Comparison of ENCODE assay signal across 31 cellular contexts in genomic region chr2:195864316-195864715, GRCh38.
"Had no signal": no experiment of that assay in that cellular context is flagged by ENCODE, and none has a peak within 500 bp of the region (broad histone marks: within the 10 kb centered on the region; RNA-seq: fewer than 3 reads in every experiment).

No MANE protein-coding gene starts in this region.

- FAIRE-seq: endometrium, endothelial cell of umbilical vein, frontal cortex had no signal

- H3K9me3 Mint-ChIP-seq: activated CD8-positive, alpha-beta T cell treated with anti-CD3 and anti-CD28 coated beads for 36 hours; activated naive CD4-positive, alpha-beta T cell treated with anti-CD3 and anti-CD28 coated beads, Interleukin-2, amount 10 ng/mL, durations not matched to agents 7 days and 5 days; activated naive CD4-positive, alpha-beta T cell treated with anti-CD3 and anti-CD28 coated beads, Interleukin-2, amount 50 U/mL, for 72 hours; activated naive CD8-positive, alpha-beta T cell treated with anti-CD3 and anti-CD28 coated beads, Interleukin-2, amount 10 ng/mL, durations not matched to agents 7 days and 5 days; activated T-helper 1 cell treated with anti-CD3 and anti-CD28 coated beads, Interleukin-12 subunit alpha, Interleukin-12 subunit beta, Interleukin-2, Interleukin-4 antibody, amounts not matched to agents 30 ng/mL and 10 ng/mL and 1 ng/mL, durations not matched to agents 14 hours and 24 hours and 36 hours; activated T-helper 2 cell treated with anti-CD3 and anti-CD28 coated beads, Interferon-gamma antibody, Interleukin-2, Interleukin-4, amounts not matched to agents 10 μg/mL and 5 μg/mL and 100 μg/mL, durations not matched to agents 14 hours and 24 hours and 36 hours; brain; WTC11 had no signal

- H3K9me3 ChIP-seq: ascending aorta, breast epithelium, colonic mucosa, heart left ventricle had no signal

- H3K27me3 Mint-ChIP-seq: activated naive CD4-positive, alpha-beta T cell treated with anti-CD3 and anti-CD28 coated beads, Interleukin-2, amount 10 ng/mL, durations not matched to agents 7 days and 5 days had no signal

- H3K36me3 ChIP-seq: ascending aorta, breast epithelium, cardiac muscle cell, colonic mucosa, heart left ventricle had no signal

- H3K4me3 ChIP-seq: ascending aorta, breast epithelium, cardiac muscle cell, colonic mucosa, heart left ventricle had no signal

- H3K4me1 Mint-ChIP-seq: activated CD8-positive, alpha-beta memory T cell treated with anti-CD3 and anti-CD28 coated beads, Interleukin-2, amount 10 ng/mL, durations not matched to agents 7 days and 5 days; activated naive CD4-positive, alpha-beta T cell treated with anti-CD3 and anti-CD28 coated beads, Interleukin-2, amount 10 ng/mL, durations not matched to agents 7 days and 5 days; brain had no signal

- DNase-seq: activated CD4-positive, alpha-beta T cell treated with anti-CD3 and anti-CD28 coated beads for 48 hours; activated CD4-positive, alpha-beta T cell treated with anti-CD3 and anti-CD28 coated beads, Interleukin-2, amount 50 U/mL, for 1 hour; activated CD4-positive, alpha-beta T cell treated with anti-CD3 and anti-CD28 coated beads, Interleukin-2, amount 50 U/mL, for 48 hours; activated CD8-positive, alpha-beta memory T cell treated with anti-CD3 and anti-CD28 coated beads, Interleukin-2, amount 10 ng/mL, durations not matched to agents 7 days and 5 days; activated CD8-positive, alpha-beta memory T cell treated with anti-CD3 and anti-CD28 coated beads, Interleukin-2, amount 50 U/mL, for 4 hours; activated CD8-positive, alpha-beta T cell treated with anti-CD3 and anti-CD28 coated beads for 36 hours; activated gamma-delta T cell; activated naive CD4-positive, alpha-beta T cell; activated naive CD4-positive, alpha-beta T cell treated with anti-CD3 and anti-CD28 coated beads, Interleukin-2, amount 10 ng/mL, durations not matched to agents 7 days and 5 days; activated naive CD8-positive, alpha-beta T cell treated with anti-CD3 and anti-CD28 coated beads, Interleukin-2, amount 10 ng/mL, durations not matched to agents 7 days and 5 days; activated T-cell treated with anti-CD3 and anti-CD28 coated beads, Interleukin-2, amount 50 U/mL, for 1 hour; activated T-cell treated with anti-CD3 and anti-CD28 coated beads, Interleukin-2, amount 50 U/mL, for 48 hours; central memory CD4-positive, alpha-beta T cell; cerebellar nuclear complex; colonic mucosa; effector CD8-positive, alpha-beta T cell; foreskin fibroblast; heart left ventricle; T-helper 2 cell had no signal

- H3K27me3 ChIP-seq: ascending aorta, breast epithelium, cardiac muscle cell, colonic mucosa, heart left ventricle had no signal

- H3K36me3 Mint-ChIP-seq: activated CD8-positive, alpha-beta memory T cell treated with anti-CD3 and anti-CD28 coated beads, Interleukin-2, amount 10 ng/mL, durations not matched to agents 7 days and 5 days; activated naive CD4-positive, alpha-beta T cell treated with anti-CD3 and anti-CD28 coated beads, Interleukin-2, amount 10 ng/mL, durations not matched to agents 7 days and 5 days; activated naive CD4-positive, alpha-beta T cell treated with anti-CD3 and anti-CD28 coated beads, Interleukin-2, amount 50 U/mL, for 72 hours; activated naive CD8-positive, alpha-beta T cell treated with anti-CD3 and anti-CD28 coated beads, Interleukin-2, amount 10 ng/mL, durations not matched to agents 7 days and 5 days; brain; WTC11 had no signal

- H3K4me1 ChIP-seq: ascending aorta, breast epithelium, colonic mucosa, heart left ventricle had no signal

- H3K27ac ChIP-seq: ascending aorta, breast epithelium, cardiac muscle cell, colonic mucosa, epithelial cell of prostate, heart left ventricle had no signal

- H3K27ac Mint-ChIP-seq: activated CD8-positive, alpha-beta memory T cell treated with anti-CD3 and anti-CD28 coated beads, Interleukin-2, amount 10 ng/mL, durations not matched to agents 7 days and 5 days; activated CD8-positive, alpha-beta T cell treated with anti-CD3 and anti-CD28 coated beads for 36 hours; activated naive CD4-positive, alpha-beta T cell treated with anti-CD3 and anti-CD28 coated beads, Interleukin-2, amount 10 ng/mL, durations not matched to agents 7 days and 5 days; activated naive CD4-positive, alpha-beta T cell treated with anti-CD3 and anti-CD28 coated beads, Interleukin-2, amount 50 U/mL, for 72 hours; activated naive CD8-positive, alpha-beta T cell treated with anti-CD3 and anti-CD28 coated beads, Interleukin-2, amount 10 ng/mL, durations not matched to agents 7 days and 5 days; activated T-helper 1 cell treated with anti-CD3 and anti-CD28 coated beads, Interleukin-12 subunit alpha, Interleukin-12 subunit beta, Interleukin-2, Interleukin-4 antibody, amounts not matched to agents 30 ng/mL and 10 ng/mL and 1 ng/mL, durations not matched to agents 14 hours and 24 hours and 36 hours; activated T-helper 2 cell treated with anti-CD3 and anti-CD28 coated beads, Interferon-gamma antibody, Interleukin-2, Interleukin-4, amounts not matched to agents 10 μg/mL and 5 μg/mL and 100 μg/mL, durations not matched to agents 14 hours and 24 hours and 36 hours; WTC11 had no signal

- H3K4me3 Mint-ChIP-seq: activated CD8-positive, alpha-beta memory T cell treated with anti-CD3 and anti-CD28 coated beads, Interleukin-2, amount 10 ng/mL, durations not matched to agents 7 days and 5 days; activated CD8-positive, alpha-beta T cell treated with anti-CD3 and anti-CD28 coated beads for 36 hours; activated naive CD4-positive, alpha-beta T cell treated with anti-CD3 and anti-CD28 coated beads, Interleukin-2, amount 10 ng/mL, durations not matched to agents 7 days and 5 days; activated naive CD8-positive, alpha-beta T cell treated with anti-CD3 and anti-CD28 coated beads, Interleukin-2, amount 10 ng/mL, durations not matched to agents 7 days and 5 days; activated T-helper 1 cell treated with anti-CD3 and anti-CD28 coated beads, Interleukin-12 subunit alpha, Interleukin-12 subunit beta, Interleukin-2, Interleukin-4 antibody, amounts not matched to agents 30 ng/mL and 10 ng/mL and 1 ng/mL, durations not matched to agents 14 hours and 24 hours and 36 hours; brain; WTC11 had no signal
